Comparison of ENCODE assay signal across 1 cellular context in the genomic region with DNA sequence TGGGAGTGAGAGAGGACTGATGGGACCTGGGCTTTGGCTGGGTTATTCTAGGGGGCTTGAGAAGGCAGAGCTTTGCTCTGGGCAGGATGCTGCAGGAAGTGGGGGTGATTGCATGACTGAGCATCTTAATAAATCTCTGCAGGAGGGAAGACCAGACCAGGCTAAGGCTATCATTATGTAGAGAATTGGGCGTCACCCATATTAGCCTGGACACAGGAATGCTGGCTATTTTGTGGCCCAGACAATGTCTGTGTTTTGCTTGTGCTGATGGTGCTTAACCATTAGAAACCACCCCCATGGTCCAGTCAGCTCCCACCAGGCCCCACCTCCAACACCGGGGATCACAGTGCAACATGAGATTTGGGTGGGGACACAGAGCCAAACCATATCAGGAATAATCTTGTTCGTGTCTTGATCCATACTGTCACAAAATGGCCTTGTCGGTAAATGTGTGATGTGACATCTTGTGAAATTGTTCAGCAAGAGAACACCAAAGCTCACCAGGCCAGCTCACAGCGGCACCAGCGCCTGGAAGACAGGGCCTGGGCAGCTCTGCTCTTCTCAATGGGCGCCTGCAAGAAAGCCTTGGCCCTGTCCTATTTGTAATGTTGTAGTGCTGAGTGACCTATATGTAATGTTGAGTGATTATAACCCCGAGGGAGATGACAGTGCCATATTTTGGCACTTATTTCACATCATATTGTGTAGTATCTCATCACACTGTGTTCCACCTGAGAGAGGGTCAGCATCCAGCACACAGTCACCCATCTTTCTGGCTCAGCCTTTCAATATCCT.
TF ChIP-seq lines count a peak whose summit lies in the region.

No MANE protein-coding gene starts in this region.

TF ChIP-seq in GM23338, 12 proteins besides CTCF, POLR2A, EP300 and RAD21 (continued from another document):
- no peak for TF ChIP-seq CREB1 (CRISPR knock-in tag; IDR thresholded peaks at IDR 0.05; ENCODE audit: low read depth)
TF ChIP-seq in GM23338: peak in this region for 0.
